Comparison of ENCODE assay signal across 1 cellular context in the genomic region with DNA sequence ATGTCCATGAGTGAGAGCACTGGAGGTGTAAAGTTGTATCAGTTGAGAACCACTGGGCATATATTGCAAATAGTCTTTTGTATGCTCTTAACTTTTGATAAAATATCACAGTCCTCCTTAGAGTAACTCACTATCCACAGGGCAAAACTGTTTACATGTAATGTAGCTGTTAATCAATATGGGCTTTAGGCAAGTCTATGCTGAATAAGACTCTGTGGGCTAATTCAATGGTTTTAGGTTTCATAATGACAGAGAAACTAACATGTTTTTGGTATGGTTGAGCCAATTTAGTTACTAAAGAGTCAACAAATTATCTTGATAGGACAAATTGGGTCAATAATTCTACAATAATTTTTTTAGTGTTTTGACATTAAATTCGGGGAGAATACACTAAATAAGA.
TF ChIP-seq lines count a peak whose summit lies in the region.

No MANE protein-coding gene starts in this region.

TF ChIP-seq in WTC11, 78 proteins besides CTCF, POLR2A, EP300 and RAD21 (continued from another document):
- TF ChIP-seq ZNF671 (CRISPR knock-in tag; IDR thresholded peaks at IDR 0.05) (no peak), TP53 (CRISPR knock-in tag; IDR thresholded peaks at IDR 0.05) (no peak), JUN (CRISPR knock-in tag; IDR thresholded peaks at IDR 0.05) (no peak), TEAD4 (CRISPR knock-in tag; IDR thresholded peaks at IDR 0.05) (no peak), ZNF121 (CRISPR knock-in tag; IDR thresholded peaks at IDR 0.05) (no peak), MXD4 (CRISPR knock-in tag; IDR thresholded peaks at IDR 0.05; ENCODE audit: borderline replicate concordance) (no peak), ZNF232 (CRISPR knock-in tag; IDR thresholded peaks at IDR 0.05) (no peak), ZBTB43 (CRISPR knock-in tag; IDR thresholded peaks at IDR 0.05) (no peak), JAZF1 (CRISPR knock-in tag; IDR thresholded peaks at IDR 0.05) (no peak)
- TF ChIP-seq, protein P1, sequence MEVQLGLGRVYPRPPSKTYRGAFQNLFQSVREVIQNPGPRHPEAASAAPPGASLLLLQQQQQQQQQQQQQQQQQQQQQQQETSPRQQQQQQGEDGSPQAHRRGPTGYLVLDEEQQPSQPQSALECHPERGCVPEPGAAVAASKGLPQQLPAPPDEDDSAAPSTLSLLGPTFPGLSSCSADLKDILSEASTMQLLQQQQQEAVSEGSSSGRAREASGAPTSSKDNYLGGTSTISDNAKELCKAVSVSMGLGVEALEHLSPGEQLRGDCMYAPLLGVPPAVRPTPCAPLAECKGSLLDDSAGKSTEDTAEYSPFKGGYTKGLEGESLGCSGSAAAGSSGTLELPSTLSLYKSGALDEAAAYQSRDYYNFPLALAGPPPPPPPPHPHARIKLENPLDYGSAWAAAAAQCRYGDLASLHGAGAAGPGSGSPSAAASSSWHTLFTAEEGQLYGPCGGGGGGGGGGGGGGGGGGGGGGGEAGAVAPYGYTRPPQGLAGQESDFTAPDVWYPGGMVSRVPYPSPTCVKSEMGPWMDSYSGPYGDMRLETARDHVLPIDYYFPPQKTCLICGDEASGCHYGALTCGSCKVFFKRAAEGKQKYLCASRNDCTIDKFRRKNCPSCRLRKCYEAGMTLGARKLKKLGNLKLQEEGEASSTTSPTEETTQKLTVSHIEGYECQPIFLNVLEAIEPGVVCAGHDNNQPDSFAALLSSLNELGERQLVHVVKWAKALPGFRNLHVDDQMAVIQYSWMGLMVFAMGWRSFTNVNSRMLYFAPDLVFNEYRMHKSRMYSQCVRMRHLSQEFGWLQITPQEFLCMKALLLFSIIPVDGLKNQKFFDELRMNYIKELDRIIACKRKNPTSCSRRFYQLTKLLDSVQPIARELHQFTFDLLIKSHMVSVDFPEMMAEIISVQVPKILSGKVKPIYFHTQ (CRISPR knock-in tag; IDR thresholded peaks at IDR 0.05) = no peak
- TF ChIP-seq, protein P2, sequence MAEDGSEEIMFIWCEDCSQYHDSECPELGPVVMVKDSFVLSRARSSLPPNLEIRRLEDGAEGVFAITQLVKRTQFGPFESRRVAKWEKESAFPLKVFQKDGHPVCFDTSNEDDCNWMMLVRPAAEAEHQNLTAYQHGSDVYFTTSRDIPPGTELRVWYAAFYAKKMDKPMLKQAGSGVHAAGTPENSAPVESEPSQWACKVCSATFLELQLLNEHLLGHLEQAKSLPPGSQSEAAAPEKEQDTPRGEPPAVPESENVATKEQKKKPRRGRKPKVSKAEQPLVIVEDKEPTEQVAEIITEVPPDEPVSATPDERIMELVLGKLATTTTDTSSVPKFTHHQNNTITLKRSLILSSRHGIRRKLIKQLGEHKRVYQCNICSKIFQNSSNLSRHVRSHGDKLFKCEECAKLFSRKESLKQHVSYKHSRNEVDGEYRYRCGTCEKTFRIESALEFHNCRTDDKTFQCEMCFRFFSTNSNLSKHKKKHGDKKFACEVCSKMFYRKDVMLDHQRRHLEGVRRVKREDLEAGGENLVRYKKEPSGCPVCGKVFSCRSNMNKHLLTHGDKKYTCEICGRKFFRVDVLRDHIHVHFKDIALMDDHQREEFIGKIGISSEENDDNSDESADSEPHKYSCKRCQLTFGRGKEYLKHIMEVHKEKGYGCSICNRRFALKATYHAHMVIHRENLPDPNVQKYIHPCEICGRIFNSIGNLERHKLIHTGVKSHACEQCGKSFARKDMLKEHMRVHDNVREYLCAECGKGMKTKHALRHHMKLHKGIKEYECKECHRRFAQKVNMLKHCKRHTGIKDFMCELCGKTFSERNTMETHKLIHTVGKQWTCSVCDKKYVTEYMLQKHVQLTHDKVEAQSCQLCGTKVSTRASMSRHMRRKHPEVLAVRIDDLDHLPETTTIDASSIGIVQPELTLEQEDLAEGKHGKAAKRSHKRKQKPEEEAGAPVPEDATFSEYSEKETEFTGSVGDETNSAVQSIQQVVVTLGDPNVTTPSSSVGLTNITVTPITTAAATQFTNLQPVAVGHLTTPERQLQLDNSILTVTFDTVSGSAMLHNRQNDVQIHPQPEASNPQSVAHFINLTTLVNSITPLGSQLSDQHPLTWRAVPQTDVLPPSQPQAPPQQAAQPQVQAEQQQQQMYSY (CRISPR knock-in tag; IDR thresholded peaks at IDR 0.05) = no peak
